ENCODE assay signal across 19 cellular contexts in genomic region chr7:3943779-3944520, GRCh38.
DNase-seq lines count a peak whose midpoint lies in the region; ATAC-seq, FAIRE-seq and TF ChIP-seq lines count a peak whose summit lies in the region.
"Had no signal": no experiment of that assay in that cellular context is flagged by ENCODE, and none has a peak within 500 bp of the region (broad histone marks: within the 10 kb centered on the region; RNA-seq: fewer than 3 reads in every experiment).

No MANE protein-coding gene starts in this region.

- H3K36me3 ChIP-seq in bronchial epithelial cell (ENCODE audit: control insufficient read depth, insufficient read depth, low read length) (no peaks in the 10 kb centered on the region), lung (ENCODE audit: control insufficient read depth in 2 of 2, insufficient read depth in 2 of 2, low read length in 2 of 2) (no peaks in the 10 kb centered on the region)
- H3K36me3 ChIP-seq: adrenal gland, suprapubic skin had no signal

- H3K4me1 ChIP-seq in lung (ENCODE audit: control insufficient read depth in 2 of 2, insufficient read depth in 2 of 2, low read length in 2 of 2) = peaks cover 0 to 3% of the 10 kb centered on the region in 2 donors
- H3K4me1 ChIP-seq: adrenal gland, suprapubic skin had no signal

- peaks cover 0 to 6% of the 10 kb centered on the region in 2 donors for H3K9me3 ChIP-seq in lung (ENCODE audit: control insufficient read depth in 2 of 2, insufficient read depth in 1 of 2, low read length in 1 of 2)
- H3K9me3 ChIP-seq: adrenal gland, suprapubic skin had no signal

- ATAC-seq in lung (ENCODE audit: insufficient read depth, low FRiP score) (peak; percentile 32), HG03432 (IDR thresholded peaks at IDR 0.05; ENCODE audit: unreplicated experiment) (no peak)
- ATAC-seq: left cardiac atrium had no signal

- H3K4me3 ChIP-seq in bronchial epithelial cell (ENCODE audit: low read depth, low read length) (no peak overlapping the region), lung (no peak overlapping the region)
- H3K4me3 ChIP-seq: adrenal gland, suprapubic skin had no signal

- H3K27me3 ChIP-seq in bronchial epithelial cell (ENCODE audit: control insufficient read depth, insufficient read depth, low read length) (no peaks in the 10 kb centered on the region), lung (ENCODE audit: control insufficient read depth, insufficient read depth) (no peaks in the 10 kb centered on the region)
- H3K27me3 ChIP-seq: adrenal gland, suprapubic skin had no signal

- no peak for TF ChIP-seq CTCF in bronchial epithelial cell (IDR thresholded peaks at IDR 0.05; ENCODE audit: insufficient read depth, low read length, severe bottlenecking)
- TF ChIP-seq CTCF in lung (IDR thresholded peaks at IDR 0.05; ENCODE audit: control extremely low read depth, extremely low read depth) = no peak

- DNase-seq in DMS53 (lab: John Stamatoyannopoulos, UW) = peak; percentile 82
- DNase-seq in NCI-H2029 treated with DMSO at 0.1 percent for 48 hours (lab: John Stamatoyannopoulos, UW) = peak; percentile 60
- peak; percentile 28 for DNase-seq in bronchial epithelial cell (ENCODE audit: low read depth)
- no peak for DNase-seq in lung (ENCODE audit: low spot score)
- DNase-seq in frontal cortex (ENCODE audit: low spot score in 2 of 2) = no peak
- no peak for DNase-seq in stimulated activated CD4-positive, alpha-beta T cell treated with anti-CD3 and anti-CD28 coated beads, Interleukin-4, amount 100 ng/mL, for 1 hour
- no peak for DNase-seq in HT-29 (ENCODE audit: low spot score)
- DNase-seq: activated B cell treated with CpG ODN at 0.5 μM for 24 hours; adrenal gland; CD8-positive, alpha-beta memory T cell; effector CD8-positive, alpha-beta T cell; hippocampal formation; left cardiac atrium; NCI-H2081; NK-92 treated with Interleukin-12 subunit alpha and Interleukin-12 subunit beta, amount 100 ng/mL, for 24 hours; nucleus accumbens had no signal

- FAIRE-seq in bronchial epithelial cell (lab: Jason Lieb, UNC) (no peak), frontal cortex (lab: Jason Lieb, UNC) (no peak)
- FAIRE-seq: G401.6 had no signal

- WGBS in lung, 2 donors = 65 to 73% methylated on average over 10 of the region's 10 CpGs

- H3K27ac ChIP-seq in lung (ENCODE audit: low read depth in 1 of 2, low read length in 1 of 2) = no peak overlapping the region
- H3K27ac ChIP-seq: adrenal gland, suprapubic skin had no signal

Comparison
In these comparisons a context has a peak if more than half of its experiments do, and no peak if none do; other contexts are left out.
1. DNase-seq: peak in DMS53 (single experiment), NCI-H2029 treated with DMSO at 0.1 percent for 48 hours (single experiment) and bronchial epithelial cell (single experiment); none in lung (single experiment), frontal cortex (0 of 2), stimulated activated CD4-positive, alpha-beta T cell treated with anti-CD3 and anti-CD28 coated beads, Interleukin-4, amount 100 ng/mL, for 1 hour (single experiment) and HT-29 (single experiment).